Comparison of ENCODE assay signal across 8 cellular contexts in genomic region chr18:5294618-5295230, GRCh38. TPM values are rescaled to one million over a fixed set of nuclear protein-coding genes. Genes with fewer than 3 reads are reported as not detected.
DNase-seq lines count a peak whose midpoint lies in the region; ATAC-seq and TF ChIP-seq lines count a peak whose summit lies in the region.

No MANE protein-coding gene starts in this region.

- H3K4me1 ChIP-seq in adrenal gland (replicated peaks in 1 of 2) = peaks cover 0 to 19% of the 10 kb centered on the region in 2 donors
- peaks cover 0 to 17% (median 12%) of the 10 kb centered on the region in 4 donors for H3K4me1 ChIP-seq in sigmoid colon

- H3K36me3 ChIP-seq in adrenal gland (replicated peaks in 1 of 2) (peaks cover 0 to 21% of the 10 kb centered on the region in 2 donors), sigmoid colon (peaks cover 5 to 20% (median 8%) of the 10 kb centered on the region in 4 donors)

- 0 to 1% (median 0%) methylated on average over 14 to 54 of the region's 54 CpGs for WGBS in adrenal gland, 4 donors
- 0% methylated on average over 54 of the region's 54 CpGs for WGBS in sigmoid colon, 2 donors

- DNase-seq in DMS79 (lab: John Stamatoyannopoulos, UW) = peak; percentile 80
- peak; percentile 75 for DNase-seq in KBM-7
- peak; percentile 57 for DNase-seq in T follicular helper cell (ENCODE audit: low read depth)
- DNase-seq in adrenal gland = peak; percentile 56 to 72 (median 63)
- peak; percentile 52 for DNase-seq in hepatic stellate cell (ENCODE audit: low spot score)
- peak; percentile 78 for DNase-seq in sigmoid colon
- no peak for DNase-seq in HuH-7.5 (ENCODE audit: low spot score)

- intact Hi-C loops in adrenal gland (cut with DNase I) (loop anchor here in 1 of 2 donors (5.0 to 10.0 kb wide), 2 partner anchors 57 to 250 kb away; partner anchors contain the start of gene EPB41L3), sigmoid colon (cut with DNase I) (loop anchor here (2.0 to 10.0 kb wide), 3 partner anchors 190 to 1846 kb away; partner anchors contain the start of gene EPB41L3)

- H3K9me3 ChIP-seq in adrenal gland (replicated peaks in 1 of 3) = no peaks in the 10 kb centered on the region
- H3K9me3 ChIP-seq in sigmoid colon = no peaks in the 10 kb centered on the region

- TF ChIP-seq EP300 in sigmoid colon (IDR thresholded peaks at IDR 0.05) = no peak

- TF ChIP-seq CTCF in adrenal gland (IDR thresholded peaks at IDR 0.05) (no peak), sigmoid colon (IDR thresholded peaks at IDR 0.05) (no peak)

- peak overlapping the region; percentile 87 to 99 (median 95) for H3K27ac ChIP-seq in adrenal gland
- H3K27ac ChIP-seq in sigmoid colon = peak overlapping the region; percentile 90 to 100 (median 98)

- peak; percentile 1 to 56 for TF ChIP-seq POLR2A in adrenal gland (IDR thresholded peaks at IDR 0.05)
- no peak for TF ChIP-seq POLR2A in sigmoid colon (IDR thresholded peaks at IDR 0.05)

- peak; percentile 12 for ATAC-seq in GM21576 (IDR thresholded peaks at IDR 0.05; ENCODE audit: unreplicated experiment)

- no peaks in the 10 kb centered on the region for H3K27me3 ChIP-seq in adrenal gland
- H3K27me3 ChIP-seq in sigmoid colon = no peaks in the 10 kb centered on the region

- peak overlapping the region; percentile 12 to 96 (median 88) for H3K4me3 ChIP-seq in adrenal gland
- peak overlapping the region; percentile 66 to 96 (median 88) for H3K4me3 ChIP-seq in sigmoid colon

- in situ Hi-C loops in KBM-7 (cut with MboI; ENCODE audit: low pct_unique_long_range_greater_than_20kb, low sequenced_read_pairs) = no loop called here

RNA-seq across cellular contexts. Expression of gene ZBTB14, which starts 0.8 kb away (rescaled TPM):
- total RNA-seq in adrenal gland (10 to 100 TPM in 5 of 8 donors, 1 to 10 TPM in 3; 5.9 to 16.4 (median 10.6) TPM), sigmoid colon (10 to 100 TPM in 3 of 4 donors, 1 to 10 TPM in 1; 9.9 to 16.1 (median 13.4) TPM)
- polyA plus RNA-seq in adrenal gland (10 to 100 TPM in 1 of 3 donors, 1 to 10 TPM in 2; 6.0 to 14.7 (median 6.9) TPM), sigmoid colon (1 to 10 TPM; 5.3 to 8.8 (median 7.8) TPM)

Comparison
In these comparisons a context has a peak if more than half of its experiments do, and no peak if none do; other contexts are left out.
1. POLR2A ChIP-seq: peak in adrenal gland (2 of 2); none in sigmoid colon (0 of 2).